ENCODE assay signal across 1 cellular context in genomic region chrX:46836701-46837542, GRCh38.
A peak's percentile ranks its signal among the peaks of the same experiment; 100 is the strongest.
TF ChIP-seq lines count a peak whose summit lies in the region.

Gene RP2, plus strand, starts transcription at chrX:46837043. Its CDS starts 58 bp downstream, at chrX:46837101.

TF ChIP-seq in HEK293, 187 proteins besides CTCF, POLR2A, EP300 and RAD21 (continued from another document and continues in another):
- TF ChIP-seq FEZF1 (tag by site-specific recombination; IDR thresholded peaks at IDR 0.05) (no peak), ZNF660 (tag by site-specific recombination; IDR thresholded peaks at IDR 0.05) (no peak), BCL6B (tag by site-specific recombination; IDR thresholded peaks at IDR 0.05) (no peak), ZNF704 (tag by site-specific recombination; IDR thresholded peaks at IDR 0.05) (no peak), ZNF24 (tag by site-specific recombination; IDR thresholded peaks at IDR 0.05) (no peak), ZNF518A (tag by site-specific recombination; conservative IDR thresholded peaks at IDR 0.05; ENCODE audit: low read depth) (no peak), ZBTB10 (tag by site-specific recombination; IDR thresholded peaks at IDR 0.05) (peak; percentile 80), ZNF37A (tag by site-specific recombination; IDR thresholded peaks at IDR 0.05) (no peak), ZNF510 (tag by site-specific recombination; IDR thresholded peaks at IDR 0.05; ENCODE audit: insufficient replicate concordance) (no peak), ZNF76 (tag by site-specific recombination; IDR thresholded peaks at IDR 0.05; ENCODE audit: borderline replicate concordance, low read depth) (peak; percentile 44; the same call in 1 of the 2 replicates), ZNF433 (tag by site-specific recombination; IDR thresholded peaks at IDR 0.05; ENCODE audit: low read depth) (no peak), ZNF184 (tag by site-specific recombination; IDR thresholded peaks at IDR 0.05) (no peak), ZNF175 (tag by site-specific recombination; IDR thresholded peaks at IDR 0.05) (no peak), ZNF274 (IDR thresholded peaks at IDR 0.05; ENCODE audit: low read length) (no peak), ZNF274 (tag by site-specific recombination; IDR thresholded peaks at IDR 0.05; ENCODE audit: borderline replicate concordance) (no peak), KLF8 (tag by site-specific recombination; IDR thresholded peaks at IDR 0.05) (peak; percentile 75), ZNF18 (tag by site-specific recombination; IDR thresholded peaks at IDR 0.05) (no peak), ZFP37 (tag by site-specific recombination; IDR thresholded peaks at IDR 0.05) (0 out of 2 replicates have a peak, but pooled peaks have one; percentile 20), ZNF169 (tag by site-specific recombination; IDR thresholded peaks at IDR 0.05) (no peak), PRDM10 (tag by site-specific recombination; IDR thresholded peaks at IDR 0.05) (peak; percentile 88), ZNF248 (tag by site-specific recombination; IDR thresholded peaks at IDR 0.05) (no peak), ZNF701 (tag by site-specific recombination; IDR thresholded peaks at IDR 0.05) (no peak), ZNF610 (tag by site-specific recombination; IDR thresholded peaks at IDR 0.05; ENCODE audit: borderline replicate concordance) (peak; percentile 94; the same call in 1 of the 2 replicates), ELK4 (IDR thresholded peaks at IDR 0.05; ENCODE audit: borderline replicate concordance, low read depth, low read length) (no peak), OSR2 (tag by site-specific recombination; IDR thresholded peaks at IDR 0.05) (no peak), ATF2 (tag by site-specific recombination; IDR thresholded peaks at IDR 0.05; ENCODE audit: low read depth) (no peak), ZNF23 (tag by site-specific recombination; IDR thresholded peaks at IDR 0.05; ENCODE audit: borderline replicate concordance) (no peak), ZNF621 (tag by site-specific recombination; IDR thresholded peaks at IDR 0.05) (no peak), SP2 (tag by site-specific recombination; IDR thresholded peaks at IDR 0.05) (peak; percentile 96), ZNF302 (tag by site-specific recombination; IDR thresholded peaks at IDR 0.05; ENCODE audit: low read depth) (no peak), ZNF157 (tag by site-specific recombination; IDR thresholded peaks at IDR 0.05) (no peak), ZNF624 (tag by site-specific recombination; IDR thresholded peaks at IDR 0.05) (no peak), REST (tag by site-specific recombination; IDR thresholded peaks at IDR 0.05) (no peak)
